16 cellular contexts compared by ENCODE assay signal in genomic region chr2:9696731-9697130, GRCh38.
DNase-seq lines count a peak whose midpoint lies in the region; ATAC-seq and TF ChIP-seq lines count a peak whose summit lies in the region.
"Had no signal": no experiment of that assay in that cellular context is flagged by ENCODE, and none has a peak within 500 bp of the region (broad histone marks: within the 10 kb centered on the region; RNA-seq: fewer than 3 reads in every experiment).

No MANE protein-coding gene starts in this region.

- H3K4me1 Mint-ChIP-seq in type B pancreatic cell (ENCODE audit: unreplicated experiment), result peaks cover 6% of the 10 kb centered on the region
- H3K4me1 Mint-ChIP-seq: B cell had no signal

- H3K27me3 Mint-ChIP-seq in type B pancreatic cell, result peaks cover 3% of the 10 kb centered on the region
- H3K27me3 Mint-ChIP-seq: CD4-positive, alpha-beta T cell had no signal

- H3K9me3 Mint-ChIP-seq in type B pancreatic cell, result no peaks in the 10 kb centered on the region
- H3K9me3 Mint-ChIP-seq: CD4-positive, alpha-beta T cell; HFFc6 had no signal

- no peak for ATAC-seq in HG02571 (IDR thresholded peaks at IDR 0.05; ENCODE audit: unreplicated experiment)
- ATAC-seq in HG03159 (IDR thresholded peaks at IDR 0.05; ENCODE audit: unreplicated experiment), result no peak

- no peaks in the 10 kb centered on the region for H3K36me3 ChIP-seq in H7 (replicated peaks; ENCODE audit: control insufficient read depth, insufficient read depth, low read length)
- H3K36me3 ChIP-seq: HAP-1 had no signal

- TF ChIP-seq CTCF in epithelial cell of esophagus (IDR thresholded peaks at IDR 0.05; ENCODE audit: insufficient read depth, low read depth, low read length, missing control alignments) (no peak), type B pancreatic cell (conservative IDR thresholded peaks at IDR 0.05) (no peak)

- H3K4me3 ChIP-seq in H7 (ENCODE audit: insufficient read depth, low read depth, low read length), result no peak overlapping the region
- H3K4me3 ChIP-seq in epithelial cell of esophagus (ENCODE audit: low read length), result no peak overlapping the region
- H3K4me3 ChIP-seq: HAP-1 had no signal

- peak overlapping the region; percentile 14 for H3K27ac Mint-ChIP-seq in type B pancreatic cell
- H3K27ac Mint-ChIP-seq: B cell; CD4-positive, alpha-beta T cell; HFFc6 had no signal

- DNase-seq in H7 (peak; percentile 8), epithelial cell of esophagus (ENCODE audit: low read depth) (peak; percentile 80), kidney tubule cell (ENCODE audit: low spot score) (peak; percentile 30), type B pancreatic cell (ENCODE audit: extremely low spot score, unreplicated experiment) (no peak), T1000 (lab: John Stamatoyannopoulos, UW) (no peak)
- DNase-seq: C1 segment of cervical spinal cord; CD4-positive, alpha-beta T cell; DMS153; DMS79 treated with DMSO at 0.1 percent for 48 hours; EL; GOT3; HFFc6 had no signal

- no peak overlapping the region for H3K4me3 Mint-ChIP-seq in type B pancreatic cell
- H3K4me3 Mint-ChIP-seq: B cell; CD4-positive, alpha-beta T cell; HFFc6 had no signal

- H3K27me3 ChIP-seq in H7 (ENCODE audit: control insufficient read depth, insufficient read depth, low read length), result no peaks in the 10 kb centered on the region

- H3K36me3 Mint-ChIP-seq in type B pancreatic cell, result no peaks in the 10 kb centered on the region

Comparison
In these comparisons a context has a peak if more than half of its experiments do, and no peak if none do; other contexts are left out.
1. DNase-seq: peak in H7 (single experiment), epithelial cell of esophagus (single experiment) and kidney tubule cell (single experiment); none in type B pancreatic cell (single experiment) and T1000 (single experiment).